In genomic region chrX:107777536-107777832, GRCh38 we compare ENCODE assay signal across 8 cellular contexts. TPM values are rescaled to one million over a fixed set of nuclear protein-coding genes. Genes with fewer than 3 reads are reported as not detected.
DNase-seq lines count a peak whose midpoint lies in the region; ATAC-seq, FAIRE-seq and TF ChIP-seq lines count a peak whose summit lies in the region.

TSS of gene NCBP2L (plus strand) at chrX:107777733. CDS start at chrX:107794221, 16,488 bp downstream.

- no peaks in the 10 kb centered on the region for H3K9me3 Mint-ChIP-seq in naive thymus-derived CD4-positive, alpha-beta T cell

- DNase-seq in A549 (ENCODE audit: low read depth in 1 of 2, low spot score in 1 of 2) (no peak), caudate nucleus (lab: John Stamatoyannopoulos, UW) (no peak), NCI-H345 (lab: John Stamatoyannopoulos, UW) (no peak), HT-29 (ENCODE audit: low spot score) (no peak)
- no peak for DNase-seq in naive thymus-derived CD4-positive, alpha-beta T cell
- no peak for DNase-seq in stimulated activated CD4-positive, alpha-beta T cell treated with anti-CD3 and anti-CD28 coated beads, Interleukin-2, amount 100 ng/mL, for 48 hours

- H3K27ac Mint-ChIP-seq in naive thymus-derived CD4-positive, alpha-beta T cell = peak within 1 kb of the TSS; percentile 82 to 95 (median 92)

- POLR2A ChIA-PET in A549 (lab: Yijun Ruan, JAX) = interaction anchor here (0.7 to 3.5 kb wide), 4 partner anchors 45 to 118 kb away, joined by 3 to 29 read pairs (median 4); no protein-coding TSS in a partner anchor
- POLR2A ChIA-PET in naive thymus-derived CD4-positive, alpha-beta T cell (lab: Charles Lee) = interaction anchor here (0.6 to 5.3 kb wide), 10 partner anchors 36 to 152 kb away, joined by 3 to 71 read pairs (median 5); partner anchors contain the start of gene MID2

- 74% methylated on average over 6 of the region's 6 CpGs for WGBS in A549 (ENCODE audit: missing lambda C conversion rate)

- peaks cover 44% of the 10 kb centered on the region for H3K27me3 ChIP-seq in HUES6 (ENCODE audit: control insufficient read depth, insufficient read depth, low read length)
- H3K27me3 ChIP-seq in naive thymus-derived CD4-positive, alpha-beta T cell (ENCODE audit: control insufficient read depth in 2 of 2, insufficient read depth in 2 of 2, low read length in 2 of 2) = no peaks in the 10 kb centered on the region

- H3K9me3 ChIP-seq in A549 (no peaks in the 10 kb centered on the region), HUES6 (ENCODE audit: control insufficient read depth, insufficient read depth, low read depth, low read length) (no peaks in the 10 kb centered on the region)
- no peaks in the 10 kb centered on the region for H3K9me3 ChIP-seq in naive thymus-derived CD4-positive, alpha-beta T cell (ENCODE audit: control insufficient read depth in 2 of 3, low read length in 3 of 3)

- no peak for TF ChIP-seq EP300 in A549 (IDR thresholded peaks at IDR 0.05)

- H3K36me3 ChIP-seq in HUES6 (ENCODE audit: control insufficient read depth, insufficient read depth, low read length) = no peaks in the 10 kb centered on the region
- H3K36me3 ChIP-seq in naive thymus-derived CD4-positive, alpha-beta T cell (ENCODE audit: control insufficient read depth in 2 of 3, insufficient read depth in 3 of 3, low read length in 3 of 3) = no peaks in the 10 kb centered on the region

- no peak; a peak in 1 of 5 replicates for TF ChIP-seq RAD21 in A549 (conservative IDR thresholded peaks at IDR 0.05 in 1 of 2, IDR thresholded peaks at IDR 0.05 in 1 of 2)

- H3K36me3 Mint-ChIP-seq in naive thymus-derived CD4-positive, alpha-beta T cell = no peaks in the 10 kb centered on the region

- CTCF ChIA-PET in A549 (lab: Yijun Ruan, JAX) = interaction anchor here (0.6 to 10.1 kb wide), 43 partner anchors 8 to 910 kb away, joined by 3 to 236 read pairs (median 4); partner anchors contain the start of genes MORC4 and PRPS1
- CTCF ChIA-PET in naive thymus-derived CD4-positive, alpha-beta T cell (lab: Charles Lee) = interaction anchor here (0.5 to 6.4 kb wide), 15 partner anchors 36 to 903 kb away, joined by 3 to 96 read pairs (median 4); no protein-coding TSS in a partner anchor

- H3K27me3 Mint-ChIP-seq in naive thymus-derived CD4-positive, alpha-beta T cell = peaks cover 0 to 18% (median 0%) of the 10 kb centered on the region in 5 donors

- H3K4me2 ChIP-seq in A549 = peak within 1 kb of the TSS; percentile 97

- TF ChIP-seq CTCF in A549 (IDR thresholded peaks at IDR 0.05) = no peak

- peak within 1 kb of the TSS; percentile 74 to 81; a peak in 4 of 6 replicates for H3K27ac ChIP-seq in A549
- no peak within 1 kb of the TSS for H3K27ac ChIP-seq in HUES6 (ENCODE audit: low read depth, low read length)
- peak within 1 kb of the TSS; percentile 36 for H3K27ac ChIP-seq in caudate nucleus (ENCODE audit: low read depth, low read length)
- H3K27ac ChIP-seq in naive thymus-derived CD4-positive, alpha-beta T cell (ENCODE audit: low read depth, low read length) = peak within 1 kb of the TSS; percentile 64

- no peak for FAIRE-seq in A549 (lab: Jason Lieb, UNC)

- intact Hi-C loops in naive thymus-derived CD4-positive, alpha-beta T cell (cut with micrococcal nuclease) = loop anchor here (1.0 to 10.0 kb wide), 20 partner anchors 35 to 883 kb away; partner anchors contain the start of genes ATG4A (in 2 of the 2), PSMD10 (in 2 of the 2) and PRPS1 (in 1 of the 2)

- no peak within 1 kb of the TSS for H3K9ac ChIP-seq in HUES6 (ENCODE audit: low read length)

- peak within 1 kb of the TSS; percentile 80 to 96 (median 92) for H3K4me3 Mint-ChIP-seq in naive thymus-derived CD4-positive, alpha-beta T cell

- ATAC-seq in A549 (no peak), HG03469 (IDR thresholded peaks at IDR 0.05; ENCODE audit: unreplicated experiment) (no peak)
- ATAC-seq in naive thymus-derived CD4-positive, alpha-beta T cell = no peak

- no peak for TF ChIP-seq POLR2A in A549 (IDR thresholded peaks at IDR 0.05; ENCODE audit: low read length)

- peaks cover 8 to 31% (median 19%) of the 10 kb centered on the region in 7 donors for H3K4me1 Mint-ChIP-seq in naive thymus-derived CD4-positive, alpha-beta T cell

- H3K4me1 ChIP-seq in A549 (0 out of 3 replicates have a peak, but pooled peaks cover 4% of the 10 kb centered on the region), HUES6 (ENCODE audit: control insufficient read depth, insufficient read depth, low read length) (peaks cover 22% of the 10 kb centered on the region)
- H3K4me1 ChIP-seq in naive thymus-derived CD4-positive, alpha-beta T cell (ENCODE audit: control insufficient read depth in 2 of 2, insufficient read depth in 2 of 2, low read length in 2 of 2) = no peaks in the 10 kb centered on the region

- H3K4me3 ChIP-seq in A549 = peak within 1 kb of the TSS; percentile 56
- peak within 1 kb of the TSS; percentile 65 for H3K4me3 ChIP-seq in HUES6 (ENCODE audit: low read depth, low read length)
- H3K4me3 ChIP-seq in naive thymus-derived CD4-positive, alpha-beta T cell (ENCODE audit: low read length) = peak within 1 kb of the TSS; percentile 63

TF ChIP-seq in A549, 52 proteins besides CTCF, POLR2A, EP300 and RAD21:
- TF ChIP-seq E2F6 (IDR thresholded peaks at IDR 0.05; ENCODE audit: borderline replicate concordance, low read depth) = no peak
- TF ChIP-seq NPAS2 (CRISPR knock-in tag; IDR thresholded peaks at IDR 0.05; ENCODE audit: borderline replicate concordance) = no peak
- TF ChIP-seq RCOR1 (IDR thresholded peaks at IDR 0.05; ENCODE audit: low read depth, low read length) = no peak
- TF ChIP-seq NR3C1 (IDR thresholded peaks at IDR 0.05) = no peak

RNA-seq across cellular contexts. Expression of gene NCBP2L, which starts in this region (rescaled TPM):
- polyA plus RNA-seq in A549 (2011; rRNA removed) (not detected in 2 replicates), A549 (2017; fragmentation: RNase III; extraction: RNeasy Plus Mini Kit Qiagen cat#74134 plus additional on column Dnase treatment) (not detected in 3 replicates)
- not detected in 2 replicates for polyA plus RNA-seq in A549 (2012; cell fraction: cytosol; rRNA removed)
- not detected in 2 replicates for polyA plus RNA-seq in A549 (2012; cell fraction: nucleus; rRNA removed)
- polyA minus RNA-seq in A549 (2011; rRNA and poly(A)+ RNA removed) = not detected in 2 replicates
- not detected for total RNA-seq in naive thymus-derived CD4-positive, alpha-beta T cell
- polyA plus RNA-seq in naive thymus-derived CD4-positive, alpha-beta T cell = under 1 TPM in 1 of 2 donors, not detected in 1; 0.09 TPM
- total RNA-seq in HT-29 (2014; rRNA removed; shearing (Covaris generic)) = not detected in 2 replicates
